In genomic region chr5:173721259-173722232, GRCh38 we compare ENCODE assay signal across 14 cellular contexts.
DNase-seq lines count a peak whose midpoint lies in the region; ATAC-seq and TF ChIP-seq lines count a peak whose summit lies in the region.
"Had no signal": no experiment of that assay in that cellular context is flagged by ENCODE, and none has a peak within 500 bp of the region (broad histone marks: within the 10 kb centered on the region; RNA-seq: fewer than 3 reads in every experiment).

No MANE protein-coding gene starts in this region.

- no peak overlapping the region for H3K27ac Mint-ChIP-seq in WTC11
- H3K27ac Mint-ChIP-seq in glutamatergic neuron (ENCODE audit: unreplicated experiment): peak overlapping the region; percentile 98
- no peak overlapping the region for H3K27ac Mint-ChIP-seq in natural killer cell treated with Interleukin-12 subunit alpha and Interleukin-12 subunit beta and Interleukin-15 and Interleukin-18, amount 100 ng/mL, for 72 hours
- H3K27ac Mint-ChIP-seq: CD4-positive, alpha-beta memory T cell had no signal

- H3K36me3 ChIP-seq in IMR-90 (ENCODE audit: control insufficient read depth, insufficient read depth, low read length): no peaks in the 10 kb centered on the region
- H3K36me3 ChIP-seq: SJSA1, transverse colon had no signal

- H3K14ac ChIP-seq in IMR-90 (replicated peaks; ENCODE audit: low read depth, low read length): no peak overlapping the region

- 0 out of 2 replicates have a peak overlapping the region, but pooled peaks have one; percentile 8 for H2AK5ac ChIP-seq in IMR-90 (ENCODE audit: low read depth, low read length)

- H3K27me3 Mint-ChIP-seq in WTC11 (ENCODE audit: low read depth) (no peaks in the 10 kb centered on the region), glutamatergic neuron (ENCODE audit: unreplicated experiment) (peaks cover 17% of the 10 kb centered on the region)
- H3K27me3 Mint-ChIP-seq in natural killer cell treated with Interleukin-12 subunit alpha and Interleukin-12 subunit beta and Interleukin-15 and Interleukin-18, amount 100 ng/mL, for 72 hours: peaks cover 7 to 13% of the 10 kb centered on the region in 2 donors

- no peak for DNase-seq in IMR-90
- no peak for DNase-seq in WTC11 (ENCODE audit: low spot score)
- no peak for DNase-seq in glutamatergic neuron
- peak; percentile 30 for DNase-seq in posterior vena cava (ENCODE audit: low spot score)
- DNase-seq in natural killer cell treated with Interleukin-12 subunit alpha and Interleukin-12 subunit beta and Interleukin-15 and Interleukin-18, amount 100 ng/mL, for 72 hours (ENCODE audit: low spot score): no peak
- DNase-seq in SW480 (ENCODE audit: low spot score): no peak
- DNase-seq: activated CD8-positive, alpha-beta memory T cell treated with anti-CD3 and anti-CD28 coated beads for 24 hours; activated gamma-delta T cell treated with Interleukin-2 at 50 U/mL for 16 hours; CD4-positive, alpha-beta memory T cell; MM.1S; stimulated activated CD8-positive, alpha-beta memory T cell treated with anti-CD3 and anti-CD28 coated beads, Interleukin-4, amount 100 ng/mL, for 48 hours; transverse colon had no signal

- H3K4me2 ChIP-seq in IMR-90 (ENCODE audit: low read depth, low read length): no peak overlapping the region

- no TSS peak for BruUV-seq in IMR-90 (replicated peaks; lab: Mats Ljungman, UMichigan)

- no peak overlapping the region for H4K8ac ChIP-seq in IMR-90 (ENCODE audit: low read depth in 2 of 2, low read length in 2 of 2)

- H3K27ac ChIP-seq in IMR-90 (ENCODE audit: insufficient read depth, low read length): no peak overlapping the region
- H3K27ac ChIP-seq: SJSA1, transverse colon had no signal

- H3K27me3 ChIP-seq in IMR-90 (ENCODE audit: control insufficient read depth, insufficient read depth, low read length): peaks cover 5% of the 10 kb centered on the region
- H3K27me3 ChIP-seq: SJSA1, transverse colon had no signal

- CTCF ChIA-PET in IMR-90 (lab: Yijun Ruan, JAX): interaction anchor here (0.6 kb wide), 1 partner anchor 34 kb away, joined by 3 read pairs; no protein-coding TSS in a partner anchor
- CTCF ChIA-PET in WTC11 (lab: Charles Lee): interaction anchor here (0.6 to 3.0 kb wide), 9 partner anchors 8 to 249 kb away, joined by 3 to 15 read pairs (median 5); no protein-coding TSS in a partner anchor

- no peak overlapping the region for H4K91ac ChIP-seq in IMR-90 (ENCODE audit: insufficient read depth, low read depth, low read length)

- H3K4me3 ChIP-seq in IMR-90 (ENCODE audit: insufficient read depth, low read depth, low read length): no peak overlapping the region
- H3K4me3 ChIP-seq: SJSA1, transverse colon had no signal

- H3K4me3 Mint-ChIP-seq in WTC11 (no peak overlapping the region), glutamatergic neuron (ENCODE audit: unreplicated experiment) (peak overlapping the region; percentile 79)
- H3K4me3 Mint-ChIP-seq in natural killer cell treated with Interleukin-12 subunit alpha and Interleukin-12 subunit beta and Interleukin-15 and Interleukin-18, amount 100 ng/mL, for 72 hours: no peak overlapping the region

- no peak overlapping the region for H3K4ac ChIP-seq in IMR-90 (ENCODE audit: low read depth, low read length)

- POLR2A ChIA-PET in IMR-90 (lab: Charles Lee; ENCODE audit: unreplicated experiment) (no interaction called here), WTC11 (lab: Charles Lee) (interaction anchor here (1.1 kb wide), 1 partner anchor 9 kb away, joined by 4 read pairs; no protein-coding TSS in a partner anchor)

- H4K5ac ChIP-seq in IMR-90 (ENCODE audit: low read depth, low read length): no peak overlapping the region

- no peak overlapping the region for H2AK9ac ChIP-seq in IMR-90 (replicated peaks; ENCODE audit: low read depth, low read length, poor library complexity)

- H3K9me1 ChIP-seq in IMR-90 (ENCODE audit: insufficient read depth, low read length): no peaks in the 10 kb centered on the region

- intact Hi-C loops in IMR-90 (cut with micrococcal nuclease): no loop called here
- intact Hi-C loops in posterior vena cava (cut with DNase I): no loop called here

- H2BK20ac ChIP-seq in IMR-90 (ENCODE audit: low read depth, low read length): no peak overlapping the region

- no peak overlapping the region for H3K18ac ChIP-seq in IMR-90 (ENCODE audit: low read depth, low read length)

- H2BK15ac ChIP-seq in IMR-90 (ENCODE audit: low read depth, low read length): no peak overlapping the region

- in situ Hi-C loops in IMR-90 (cut with MboI; ENCODE audit: low sequenced_read_pairs): no loop called here

- no peak for TF ChIP-seq POLR2A in IMR-90 (IDR thresholded peaks at IDR 0.05; ENCODE audit: low read depth, low read length)

- no peaks in the 10 kb centered on the region for H3K79me1 ChIP-seq in IMR-90 (ENCODE audit: low read depth in 1 of 2, low read length in 2 of 2)

- TF ChIP-seq CTCF in IMR-90 (conservative IDR thresholded peaks at IDR 0.05; ENCODE audit: low read depth, low read length): no peak; the same call in 1 of the 2 replicates
- no peak for TF ChIP-seq CTCF in WTC11 (IDR thresholded peaks at IDR 0.05)
- TF ChIP-seq CTCF in glutamatergic neuron (IDR thresholded peaks at IDR 0.05; ENCODE audit: partially characterized antibody, unreplicated experiment): peak; percentile 65

- ATAC-seq in IMR-90 (ENCODE audit: low read depth) (no peak), WTC11 (peak; percentile 48), GM18909 (IDR thresholded peaks at IDR 0.05; ENCODE audit: poor library complexity, unreplicated experiment) (no peak)
- ATAC-seq in natural killer cell treated with Interleukin-12 subunit alpha and Interleukin-12 subunit beta and Interleukin-15 and Interleukin-18, amount 100 ng/mL, for 72 hours: no peak

- H3K4me1 Mint-ChIP-seq in WTC11 (peaks cover 37% of the 10 kb centered on the region), glutamatergic neuron (ENCODE audit: low read depth, unreplicated experiment) (peaks cover 46% of the 10 kb centered on the region)
- H3K4me1 Mint-ChIP-seq in natural killer cell treated with Interleukin-12 subunit alpha and Interleukin-12 subunit beta and Interleukin-15 and Interleukin-18, amount 100 ng/mL, for 72 hours (ENCODE audit: low read depth in 2 of 2): no peaks in the 10 kb centered on the region
- H3K4me1 Mint-ChIP-seq: CD4-positive, alpha-beta memory T cell had no signal

- H2BK5ac ChIP-seq in IMR-90 (ENCODE audit: low read depth, low read length, poor library complexity, severe bottlenecking): no peak overlapping the region

- H2BK120ac ChIP-seq in IMR-90 (ENCODE audit: low read depth, low read length): no peak overlapping the region

- H3K9me3 Mint-ChIP-seq in WTC11: peaks cover 15% of the 10 kb centered on the region
- H3K9me3 Mint-ChIP-seq in glutamatergic neuron (ENCODE audit: unreplicated experiment): peaks cover 17% of the 10 kb centered on the region
- H3K9me3 Mint-ChIP-seq in natural killer cell treated with Interleukin-12 subunit alpha and Interleukin-12 subunit beta and Interleukin-15 and Interleukin-18, amount 100 ng/mL, for 72 hours: no peaks in the 10 kb centered on the region

- peaks cover 2% of the 10 kb centered on the region; the same call in 1 of the 2 replicates for H3K9me3 ChIP-seq in IMR-90 (ENCODE audit: control insufficient read depth, insufficient read depth, low read length)
- H3K9me3 ChIP-seq: SJSA1 had no signal

- no CpG with 5 or more reads among the region's 11 CpGs for WGBS in IMR-90 (ENCODE audit: extremely low coverage in 2 of 2, insufficient read length in 1 of 2), 2 experiments

- no peak overlapping the region for H2AFZ ChIP-seq in IMR-90 (replicated peaks; ENCODE audit: low read length, poor library complexity)

- H3K36me3 Mint-ChIP-seq in WTC11: peaks cover 10% of the 10 kb centered on the region
- H3K36me3 Mint-ChIP-seq in glutamatergic neuron (ENCODE audit: unreplicated experiment): no peaks in the 10 kb centered on the region
- H3K36me3 Mint-ChIP-seq in natural killer cell treated with Interleukin-12 subunit alpha and Interleukin-12 subunit beta and Interleukin-15 and Interleukin-18, amount 100 ng/mL, for 72 hours: no peaks in the 10 kb centered on the region
- H3K36me3 Mint-ChIP-seq: CD4-positive, alpha-beta memory T cell had no signal

- no peak for TF ChIP-seq RAD21 in IMR-90 (IDR thresholded peaks at IDR 0.05; ENCODE audit: low read length)

- H3K23ac ChIP-seq in IMR-90 (ENCODE audit: low read depth, low read length): no peak overlapping the region

- no peaks in the 10 kb centered on the region for H4K20me1 ChIP-seq in IMR-90 (ENCODE audit: insufficient read depth, low read length)

- H3K9ac ChIP-seq in IMR-90 (ENCODE audit: low read depth, low read length): no peak overlapping the region

- no peak overlapping the region for H3K56ac ChIP-seq in IMR-90 (ENCODE audit: extremely low read depth, insufficient read depth, low read length)

- dilution Hi-C loops in IMR-90 (cut with HindIII; ENCODE audit: low sequenced_read_pairs, unreplicated experiment): no loop called here

- no peaks in the 10 kb centered on the region for H3K4me1 ChIP-seq in IMR-90 (ENCODE audit: control insufficient read depth, insufficient read depth, low read length)
- H3K4me1 ChIP-seq: SJSA1, transverse colon had no signal

TF ChIP-seq in IMR-90, 13 proteins besides CTCF, POLR2A, EP300 and RAD21 (continues in another document):
- no peak for TF ChIP-seq FOS (IDR thresholded peaks at IDR 0.05; ENCODE audit: low read depth, low read length)
- TF ChIP-seq BHLHE40 (IDR thresholded peaks at IDR 0.05; ENCODE audit: low read depth, low read length): no peak
- TF ChIP-seq NFE2L2 (IDR thresholded peaks at IDR 0.05; ENCODE audit: low read depth, low read length): no peak
- no peak for TF ChIP-seq CHD1 (IDR thresholded peaks at IDR 0.05; ENCODE audit: low read depth, low read length)
- TF ChIP-seq MXI1 (IDR thresholded peaks at IDR 0.05; ENCODE audit: borderline replicate concordance, low read depth, low read length): no peak
- TF ChIP-seq RCOR1 (IDR thresholded peaks at IDR 0.05; ENCODE audit: insufficient replicate concordance, low read length): no peak

TF ChIP-seq in WTC11, 78 proteins besides CTCF, POLR2A, EP300 and RAD21 (continues in another document):
- TF ChIP-seq RORB (CRISPR knock-in tag; IDR thresholded peaks at IDR 0.05) (no peak), MYBL2 (CRISPR knock-in tag; IDR thresholded peaks at IDR 0.05) (no peak), NFATC4 (CRISPR knock-in tag; IDR thresholded peaks at IDR 0.05) (no peak)
- TF ChIP-seq, protein P1, sequence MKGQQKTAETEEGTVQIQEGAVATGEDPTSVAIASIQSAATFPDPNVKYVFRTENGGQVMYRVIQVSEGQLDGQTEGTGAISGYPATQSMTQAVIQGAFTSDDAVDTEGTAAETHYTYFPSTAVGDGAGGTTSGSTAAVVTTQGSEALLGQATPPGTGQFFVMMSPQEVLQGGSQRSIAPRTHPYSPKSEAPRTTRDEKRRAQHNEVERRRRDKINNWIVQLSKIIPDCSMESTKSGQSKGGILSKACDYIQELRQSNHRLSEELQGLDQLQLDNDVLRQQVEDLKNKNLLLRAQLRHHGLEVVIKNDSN (CRISPR knock-in tag; IDR thresholded peaks at IDR 0.05): no peak
